ENCODE assay signal across 1 cellular context in genomic region chr17:75060434-75061054, GRCh38.
TF ChIP-seq lines count a peak whose summit lies in the region.

No MANE protein-coding gene starts in this region.

TF ChIP-seq in K562, 482 proteins besides CTCF, POLR2A, EP300 and RAD21:
- TF ChIP-seq RBM34 (IDR thresholded peaks at IDR 0.05; ENCODE audit: borderline replicate concordance, insufficient read depth, low read length): no peak
- no peak for TF ChIP-seq FOSL1 (tag; conservative IDR thresholded peaks at IDR 0.05)
- no peak for TF ChIP-seq E4F1 (CRISPR knock-in tag; IDR thresholded peaks at IDR 0.05; ENCODE audit: borderline replicate concordance)
- TF ChIP-seq RBFOX2 (IDR thresholded peaks at IDR 0.05; ENCODE audit: low read depth, low read length): 0 out of 2 replicates have a peak, but pooled peaks have one; percentile 35
- no peak for TF ChIP-seq TSC22D4 (tag; IDR thresholded peaks at IDR 0.05)
- TF ChIP-seq SMARCE1 (IDR thresholded peaks at IDR 0.05): no peak
- TF ChIP-seq EZH2 (IDR thresholded peaks at IDR 0.05; ENCODE audit: borderline replicate concordance, low read depth, low read length): no peak
TF ChIP-seq in K562: peak in this region for 1.
